12 cellular contexts compared by ENCODE assay signal in the genomic region with DNA sequence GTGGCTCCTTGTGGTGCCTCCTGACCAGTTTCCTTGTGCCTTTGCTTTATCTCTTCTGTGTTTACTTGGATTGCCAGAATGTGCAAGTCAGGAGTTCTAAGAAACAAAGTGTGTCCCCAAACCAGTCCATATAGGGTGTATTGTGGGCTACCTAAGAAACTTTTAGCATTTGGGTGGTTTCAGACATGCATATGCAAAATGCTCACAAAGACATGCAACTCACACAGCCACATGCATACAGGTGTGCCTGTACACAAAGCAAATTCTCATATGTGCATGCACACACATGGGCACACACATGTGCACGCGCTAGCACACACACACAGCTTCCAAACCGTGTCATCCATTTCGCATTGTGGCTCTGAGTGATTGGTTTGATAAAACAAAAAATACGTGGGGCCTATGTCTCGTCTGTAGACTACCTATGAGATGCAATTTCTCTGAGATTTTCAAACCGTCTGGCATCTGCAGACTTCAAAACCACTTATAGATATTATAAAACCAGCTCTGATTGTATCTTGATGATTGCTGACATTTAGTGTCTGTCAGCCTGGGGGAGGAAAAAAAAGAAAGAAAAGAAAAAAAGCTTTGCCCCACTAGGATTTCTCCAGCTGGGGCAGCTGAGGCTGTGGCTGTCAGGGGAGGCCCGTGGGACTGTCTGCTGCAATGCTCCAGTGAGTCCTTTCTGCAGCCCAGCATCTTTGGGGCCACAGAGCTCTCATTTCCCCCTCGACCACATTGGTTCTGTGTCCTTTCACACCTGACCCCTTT.
A peak's percentile ranks its signal among the peaks of the same experiment; 100 is the strongest.
DNase-seq lines count a peak whose midpoint lies in the region; ATAC-seq and TF ChIP-seq lines count a peak whose summit lies in the region.
"Had no signal": no experiment of that assay in that cellular context is flagged by ENCODE, and none has a peak within 500 bp of the region (broad histone marks: within the 10 kb centered on the region; RNA-seq: fewer than 3 reads in every experiment).

No MANE protein-coding gene starts in this region.

- DNase-seq in heart left ventricle (no peak), COR-L47 (lab: John Stamatoyannopoulos, UW) (no peak), ACHN (no peak), cerebellar nuclear complex (lab: John Stamatoyannopoulos, UW) (no peak)
- DNase-seq: IMR-90, left cardiac atrium, right cardiac atrium had no signal

- H4K20me1 ChIP-seq in DOHH2 (ENCODE audit: control insufficient read depth, insufficient read depth, low read depth, low read length) (no peaks in the 10 kb centered on the region), OCI-LY1 (ENCODE audit: insufficient read depth, low read length) (no peaks in the 10 kb centered on the region)

- peaks cover 36% of the 10 kb centered on the region for H3K36me3 ChIP-seq in DOHH2 (ENCODE audit: control insufficient read depth, low read length)
- no peaks in the 10 kb centered on the region; the same call in 1 of the 2 replicates for H3K36me3 ChIP-seq in OCI-LY1 (ENCODE audit: insufficient read depth, low read length)
- H3K36me3 ChIP-seq in heart left ventricle = no peaks in the 10 kb centered on the region

- H3K4me1 ChIP-seq in DOHH2 (ENCODE audit: control insufficient read depth, low read length) (peaks cover 63% of the 10 kb centered on the region), OCI-LY1 (ENCODE audit: insufficient read depth, low read length, severe bottlenecking) (peaks cover 61% of the 10 kb centered on the region), heart left ventricle (no peaks in the 10 kb centered on the region)

- ATAC-seq in GM19452 (IDR thresholded peaks at IDR 0.05; ENCODE audit: unreplicated experiment) = peak; percentile 60
- ATAC-seq in HG02981 (IDR thresholded peaks at IDR 0.05; ENCODE audit: unreplicated experiment) = peak; percentile 87
- no peak for ATAC-seq in heart left ventricle
- ATAC-seq: left cardiac atrium, right cardiac atrium had no signal

- peak overlapping the region; percentile 94 for H3K27ac ChIP-seq in DOHH2 (ENCODE audit: low read depth, low read length)
- peak overlapping the region; percentile 93 for H3K27ac ChIP-seq in OCI-LY1 (ENCODE audit: low read depth, low read length, poor library complexity, severe bottlenecking)
- no peak overlapping the region for H3K27ac ChIP-seq in heart left ventricle
- H3K27ac ChIP-seq: epithelial cell of prostate had no signal

- H3K9me2 ChIP-seq in DOHH2 (replicated peaks; ENCODE audit: control insufficient read depth, low read length) (no peaks in the 10 kb centered on the region), OCI-LY1 (ENCODE audit: low read depth, low read length) (no peaks in the 10 kb centered on the region)

- H3K4me2 ChIP-seq in DOHH2 (ENCODE audit: low read length) = peak overlapping the region; percentile 77
- H3K4me2 ChIP-seq in OCI-LY1 (ENCODE audit: low read length) = peak overlapping the region; percentile 46

- H3F3A ChIP-seq in DOHH2 (ENCODE audit: control insufficient read depth, insufficient read depth) (peaks cover 26% of the 10 kb centered on the region), OCI-LY1 (ENCODE audit: insufficient read depth, low read length) (no peaks in the 10 kb centered on the region)

- H3K4me3 ChIP-seq in DOHH2 (ENCODE audit: low read length) (peak overlapping the region; percentile 61), OCI-LY1 (ENCODE audit: low read depth, low read length, poor library complexity, severe bottlenecking) (no peak overlapping the region), heart left ventricle (no peak overlapping the region)

- in situ Hi-C loops in ACHN (cut with HindIII; ENCODE audit: low pct_ligation_motif_present, low pct_unique_long_range_greater_than_20kb, low sequenced_read_pairs) = no loop called here

- H3K9me3 ChIP-seq in DOHH2 (ENCODE audit: control insufficient read depth, insufficient read depth, low read length) = peaks cover 14% of the 10 kb centered on the region
- no peaks in the 10 kb centered on the region for H3K9me3 ChIP-seq in OCI-LY1 (ENCODE audit: low read length)
- peaks cover 0 to 7% (median 0%) of the 10 kb centered on the region in 12 donors for H3K9me3 ChIP-seq in heart left ventricle

- no peak for TF ChIP-seq POLR2A in heart left ventricle (IDR thresholded peaks at IDR 0.05)

- H3K27me3 ChIP-seq in DOHH2 (ENCODE audit: control insufficient read depth, low read length) (no peaks in the 10 kb centered on the region), OCI-LY1 (ENCODE audit: insufficient read depth, low read length) (no peaks in the 10 kb centered on the region), heart left ventricle (peaks cover 0 to 8% (median 0%) of the 10 kb centered on the region in 9 donors)

- WGBS in heart left ventricle, 4 donors = 67 to 84% (median 79%) methylated on average over 9 of the region's 9 CpGs

- TF ChIP-seq CTCF in DOHH2 (IDR thresholded peaks at IDR 0.05; ENCODE audit: low read depth, low read length, poor library complexity, severe bottlenecking) (no peak), OCI-LY1 (IDR thresholded peaks at IDR 0.05; ENCODE audit: low read length) (no peak), heart left ventricle (IDR thresholded peaks at IDR 0.05) (no peak)

- intact Hi-C loops in heart left ventricle (cut with DNase I) = no loop called here

- H3K79me2 ChIP-seq in DOHH2 (ENCODE audit: control insufficient read depth, low read length) = no peaks in the 10 kb centered on the region
- H3K79me2 ChIP-seq in OCI-LY1 (ENCODE audit: insufficient read depth, low read length) = no peaks in the 10 kb centered on the region

- H3K9ac ChIP-seq in OCI-LY1 (ENCODE audit: low read length) = peak overlapping the region; percentile 58

- no peak overlapping the region for H2AFZ ChIP-seq in OCI-LY1 (ENCODE audit: low read length)

Comparison
In these comparisons a context has a peak if more than half of its experiments do, and no peak if none do; other contexts are left out.
1. H3K27ac ChIP-seq: peak in DOHH2 (single experiment) and OCI-LY1 (single experiment); none in heart left ventricle (0 of 12).
2. ATAC-seq: peak in GM19452 (single experiment) and HG02981 (single experiment); none in heart left ventricle (0 of 4).